ENCODE assay signal across 2 cellular contexts in the genomic region with DNA sequence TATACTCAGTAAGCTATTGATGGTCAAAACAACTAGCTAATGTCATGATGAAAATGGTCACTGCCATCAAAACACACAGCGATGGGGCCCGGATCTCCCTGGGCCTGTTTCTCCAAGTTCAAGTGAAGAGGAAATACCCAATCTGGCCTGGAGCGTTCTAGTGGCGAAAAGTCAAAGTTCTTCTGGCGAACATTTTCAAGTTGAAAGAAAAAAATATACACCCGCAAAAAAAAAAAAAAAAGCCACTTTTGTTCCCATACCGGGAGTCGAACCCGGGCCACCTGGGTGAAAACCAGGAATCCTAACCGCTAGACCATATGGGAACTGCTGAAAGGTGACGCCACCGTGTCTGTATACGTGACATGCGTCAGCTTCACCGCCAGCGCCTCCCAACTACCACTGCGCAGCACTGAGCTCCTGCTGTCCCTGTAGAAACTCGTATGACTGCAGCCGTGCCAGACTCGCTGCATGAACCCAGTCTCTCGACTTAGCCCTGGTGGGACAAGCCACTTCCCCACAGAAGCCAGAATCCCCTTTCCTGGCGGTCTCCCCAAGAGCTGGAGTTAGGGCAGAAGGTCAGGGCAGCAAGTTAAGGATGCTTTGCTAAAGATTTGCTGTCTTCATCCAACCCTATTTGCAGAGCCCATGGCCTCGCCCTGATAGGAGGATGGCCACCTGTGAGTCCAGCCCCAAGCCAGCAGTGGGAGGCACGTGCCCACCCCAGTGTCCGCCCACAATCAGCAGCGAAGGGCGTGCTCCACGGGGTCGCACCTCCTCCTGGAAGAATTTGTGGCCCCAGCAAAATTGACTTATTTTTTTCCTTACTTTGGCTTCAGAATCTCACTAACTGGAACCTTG.
TF ChIP-seq lines count a peak whose summit lies in the region.

No MANE protein-coding gene starts in this region.

TF ChIP-seq in SK-N-SH, 30 proteins besides CTCF, POLR2A, EP300 and RAD21 (continues in another document):
- TF ChIP-seq GATA2 (CRISPR knock-in tag; IDR thresholded peaks at IDR 0.05) (no peak), TCF12 (IDR thresholded peaks at IDR 0.05) (0 out of 2 replicates have a peak, but pooled peaks have one; percentile 10), NRF1 (IDR thresholded peaks at IDR 0.05; ENCODE audit: low read depth, low read length) (peak; percentile 37; the same call in 1 of the 2 replicates), FOSL2 (IDR thresholded peaks at IDR 0.05; ENCODE audit: borderline replicate concordance, low read depth) (peak; percentile 61), EZH2phosphoT487 (IDR thresholded peaks at IDR 0.05; ENCODE audit: borderline replicate concordance, low read depth) (no peak), TAF1 (IDR thresholded peaks at IDR 0.05; ENCODE audit: borderline replicate concordance, low read depth, low read length) (no peak; the same call in 1 of the 2 replicates), POLR2AphosphoS5 (IDR thresholded peaks at IDR 0.05; ENCODE audit: low read depth, low read length) (no peak), JUND (IDR thresholded peaks at IDR 0.05) (no peak), TEAD4 (IDR thresholded peaks at IDR 0.05; ENCODE audit: borderline replicate concordance, insufficient read depth) (peak; percentile 86; the same call in 1 of the 2 replicates), SIN3A (IDR thresholded peaks at IDR 0.05; ENCODE audit: borderline replicate concordance, low read depth, low read length) (0 out of 2 replicates have a peak, but pooled peaks have one; percentile 43), FOXM1 (IDR thresholded peaks at IDR 0.05; ENCODE audit: low read depth) (no peak), NFIC (IDR thresholded peaks at IDR 0.05; ENCODE audit: borderline replicate concordance) (no peak), ELF1 (IDR thresholded peaks at IDR 0.05) (no peak), GABPA (IDR thresholded peaks at IDR 0.05; ENCODE audit: low read depth) (no peak), CHD2 (IDR thresholded peaks at IDR 0.05; ENCODE audit: low read length, partially characterized antibody) (peak; percentile 64), YY1 (IDR thresholded peaks at IDR 0.05; ENCODE audit: low read depth) (no peak)
- TF ChIP-seq, protein P1, sequence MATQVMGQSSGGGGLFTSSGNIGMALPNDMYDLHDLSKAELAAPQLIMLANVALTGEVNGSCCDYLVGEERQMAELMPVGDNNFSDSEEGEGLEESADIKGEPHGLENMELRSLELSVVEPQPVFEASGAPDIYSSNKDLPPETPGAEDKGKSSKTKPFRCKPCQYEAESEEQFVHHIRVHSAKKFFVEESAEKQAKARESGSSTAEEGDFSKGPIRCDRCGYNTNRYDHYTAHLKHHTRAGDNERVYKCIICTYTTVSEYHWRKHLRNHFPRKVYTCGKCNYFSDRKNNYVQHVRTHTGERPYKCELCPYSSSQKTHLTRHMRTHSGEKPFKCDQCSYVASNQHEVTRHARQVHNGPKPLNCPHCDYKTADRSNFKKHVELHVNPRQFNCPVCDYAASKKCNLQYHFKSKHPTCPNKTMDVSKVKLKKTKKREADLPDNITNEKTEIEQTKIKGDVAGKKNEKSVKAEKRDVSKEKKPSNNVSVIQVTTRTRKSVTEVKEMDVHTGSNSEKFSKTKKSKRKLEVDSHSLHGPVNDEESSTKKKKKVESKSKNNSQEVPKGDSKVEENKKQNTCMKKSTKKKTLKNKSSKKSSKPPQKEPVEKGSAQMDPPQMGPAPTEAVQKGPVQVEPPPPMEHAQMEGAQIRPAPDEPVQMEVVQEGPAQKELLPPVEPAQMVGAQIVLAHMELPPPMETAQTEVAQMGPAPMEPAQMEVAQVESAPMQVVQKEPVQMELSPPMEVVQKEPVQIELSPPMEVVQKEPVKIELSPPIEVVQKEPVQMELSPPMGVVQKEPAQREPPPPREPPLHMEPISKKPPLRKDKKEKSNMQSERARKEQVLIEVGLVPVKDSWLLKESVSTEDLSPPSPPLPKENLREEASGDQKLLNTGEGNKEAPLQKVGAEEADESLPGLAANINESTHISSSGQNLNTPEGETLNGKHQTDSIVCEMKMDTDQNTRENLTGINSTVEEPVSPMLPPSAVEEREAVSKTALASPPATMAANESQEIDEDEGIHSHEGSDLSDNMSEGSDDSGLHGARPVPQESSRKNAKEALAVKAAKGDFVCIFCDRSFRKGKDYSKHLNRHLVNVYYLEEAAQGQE (IDR thresholded peaks at IDR 0.05; ENCODE audit: low read depth, low read length): no peak
- TF ChIP-seq, protein P2, sequence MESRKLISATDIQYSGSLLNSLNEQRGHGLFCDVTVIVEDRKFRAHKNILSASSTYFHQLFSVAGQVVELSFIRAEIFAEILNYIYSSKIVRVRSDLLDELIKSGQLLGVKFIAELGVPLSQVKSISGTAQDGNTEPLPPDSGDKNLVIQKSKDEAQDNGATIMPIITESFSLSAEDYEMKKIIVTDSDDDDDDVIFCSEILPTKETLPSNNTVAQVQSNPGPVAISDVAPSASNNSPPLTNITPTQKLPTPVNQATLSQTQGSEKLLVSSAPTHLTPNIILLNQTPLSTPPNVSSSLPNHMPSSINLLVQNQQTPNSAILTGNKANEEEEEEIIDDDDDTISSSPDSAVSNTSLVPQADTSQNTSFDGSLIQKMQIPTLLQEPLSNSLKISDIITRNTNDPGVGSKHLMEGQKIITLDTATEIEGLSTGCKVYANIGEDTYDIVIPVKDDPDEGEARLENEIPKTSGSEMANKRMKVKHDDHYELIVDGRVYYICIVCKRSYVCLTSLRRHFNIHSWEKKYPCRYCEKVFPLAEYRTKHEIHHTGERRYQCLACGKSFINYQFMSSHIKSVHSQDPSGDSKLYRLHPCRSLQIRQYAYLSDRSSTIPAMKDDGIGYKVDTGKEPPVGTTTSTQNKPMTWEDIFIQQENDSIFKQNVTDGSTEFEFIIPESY (IDR thresholded peaks at IDR 0.05; ENCODE audit: borderline replicate concordance, low read depth): no peak
- TF ChIP-seq, protein P3, sequence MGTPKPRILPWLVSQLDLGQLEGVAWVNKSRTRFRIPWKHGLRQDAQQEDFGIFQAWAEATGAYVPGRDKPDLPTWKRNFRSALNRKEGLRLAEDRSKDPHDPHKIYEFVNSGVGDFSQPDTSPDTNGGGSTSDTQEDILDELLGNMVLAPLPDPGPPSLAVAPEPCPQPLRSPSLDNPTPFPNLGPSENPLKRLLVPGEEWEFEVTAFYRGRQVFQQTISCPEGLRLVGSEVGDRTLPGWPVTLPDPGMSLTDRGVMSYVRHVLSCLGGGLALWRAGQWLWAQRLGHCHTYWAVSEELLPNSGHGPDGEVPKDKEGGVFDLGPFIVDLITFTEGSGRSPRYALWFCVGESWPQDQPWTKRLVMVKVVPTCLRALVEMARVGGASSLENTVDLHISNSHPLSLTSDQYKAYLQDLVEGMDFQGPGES (IDR thresholded peaks at IDR 0.05; ENCODE audit: low read depth, low read length): no peak; the same call in 1 of the 2 replicates
- TF ChIP-seq, protein P4, sequence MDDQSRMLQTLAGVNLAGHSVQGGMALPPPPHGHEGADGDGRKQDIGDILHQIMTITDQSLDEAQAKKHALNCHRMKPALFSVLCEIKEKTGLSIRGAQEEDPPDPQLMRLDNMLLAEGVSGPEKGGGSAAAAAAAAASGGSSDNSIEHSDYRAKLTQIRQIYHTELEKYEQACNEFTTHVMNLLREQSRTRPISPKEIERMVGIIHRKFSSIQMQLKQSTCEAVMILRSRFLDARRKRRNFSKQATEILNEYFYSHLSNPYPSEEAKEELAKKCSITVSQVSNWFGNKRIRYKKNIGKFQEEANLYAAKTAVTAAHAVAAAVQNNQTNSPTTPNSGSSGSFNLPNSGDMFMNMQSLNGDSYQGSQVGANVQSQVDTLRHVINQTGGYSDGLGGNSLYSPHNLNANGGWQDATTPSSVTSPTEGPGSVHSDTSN (IDR thresholded peaks at IDR 0.05): no peak
- TF ChIP-seq, protein P5, sequence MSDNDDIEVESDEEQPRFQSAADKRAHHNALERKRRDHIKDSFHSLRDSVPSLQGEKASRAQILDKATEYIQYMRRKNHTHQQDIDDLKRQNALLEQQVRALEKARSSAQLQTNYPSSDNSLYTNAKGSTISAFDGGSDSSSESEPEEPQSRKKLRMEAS (IDR thresholded peaks at IDR 0.05; ENCODE audit: low read depth): peak; percentile 75

TF ChIP-seq in K562, 482 proteins besides CTCF, POLR2A, EP300 and RAD21 (continues in another document):
- peak in 1 of 2 experiments; percentile 65; a peak in 2 of 4 replicates for TF ChIP-seq FOXK2 (conservative IDR thresholded peaks at IDR 0.05 in 1 of 2, IDR thresholded peaks at IDR 0.05 in 1 of 2; ENCODE audit: low read depth in 2 of 2)
- TF ChIP-seq TEAD4 (IDR thresholded peaks at IDR 0.05; ENCODE audit: low read length): peak; percentile 77
- TF ChIP-seq TEAD4 (CRISPR knock-in tag; IDR thresholded peaks at IDR 0.05; ENCODE audit: borderline replicate concordance): 0 out of 2 replicates have a peak, but pooled peaks have one; percentile 40
- 0 out of 2 replicates have a peak, but pooled peaks have one; percentile 22 for TF ChIP-seq BACH1 (tag; IDR thresholded peaks at IDR 0.05)
- TF ChIP-seq ZNF224 (CRISPR knock-in tag; IDR thresholded peaks at IDR 0.05): no peak
- TF ChIP-seq, protein P6, sequence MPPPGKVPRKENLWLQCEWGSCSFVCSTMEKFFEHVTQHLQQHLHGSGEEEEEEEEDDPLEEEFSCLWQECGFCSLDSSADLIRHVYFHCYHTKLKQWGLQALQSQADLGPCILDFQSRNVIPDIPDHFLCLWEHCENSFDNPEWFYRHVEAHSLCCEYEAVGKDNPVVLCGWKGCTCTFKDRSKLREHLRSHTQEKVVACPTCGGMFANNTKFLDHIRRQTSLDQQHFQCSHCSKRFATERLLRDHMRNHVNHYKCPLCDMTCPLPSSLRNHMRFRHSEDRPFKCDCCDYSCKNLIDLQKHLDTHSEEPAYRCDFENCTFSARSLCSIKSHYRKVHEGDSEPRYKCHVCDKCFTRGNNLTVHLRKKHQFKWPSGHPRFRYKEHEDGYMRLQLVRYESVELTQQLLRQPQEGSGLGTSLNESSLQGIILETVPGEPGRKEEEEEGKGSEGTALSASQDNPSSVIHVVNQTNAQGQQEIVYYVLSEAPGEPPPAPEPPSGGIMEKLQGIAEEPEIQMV (tag; conservative IDR thresholded peaks at IDR 0.05; ENCODE audit: low read depth): no peak
- TF ChIP-seq BDP1 (IDR thresholded peaks at IDR 0.05; ENCODE audit: insufficient read depth, insufficient read length): peak; percentile 96
- no peak for TF ChIP-seq ZC3H11A (IDR thresholded peaks at IDR 0.05; ENCODE audit: low read depth, low read length)
- TF ChIP-seq NR4A1 (CRISPR knock-in tag; IDR thresholded peaks at IDR 0.05): no peak
- no peak for TF ChIP-seq NR4A1 (tag; IDR thresholded peaks at IDR 0.05)
- peak; percentile 64 for TF ChIP-seq SIRT6 (IDR thresholded peaks at IDR 0.05; ENCODE audit: low read depth, low read length)
- TF ChIP-seq SOX6 (IDR thresholded peaks at IDR 0.05): peak; percentile 64
- 0 out of 3 replicates have a peak, but pooled peaks of 1 of the 2 experiments have one; percentile 62 for TF ChIP-seq CBX3 (IDR thresholded peaks at IDR 0.05; ENCODE audit: borderline replicate concordance in 1 of 2, low read length in 2 of 2)
- peak; percentile 69; the same call in 1 of the 2 replicates for TF ChIP-seq FOXP1 (CRISPR knock-in tag; IDR thresholded peaks at IDR 0.05)
- 0 out of 2 replicates have a peak, but pooled peaks have one; percentile 36 for TF ChIP-seq ZNF766 (CRISPR knock-in tag; conservative IDR thresholded peaks at IDR 0.05)
- no peak for TF ChIP-seq FOXK1 (CRISPR knock-in tag; IDR thresholded peaks at IDR 0.05; ENCODE audit: borderline replicate concordance)
- TF ChIP-seq L3MBTL2 (IDR thresholded peaks at IDR 0.05): peak; percentile 90
- TF ChIP-seq, protein P7, sequence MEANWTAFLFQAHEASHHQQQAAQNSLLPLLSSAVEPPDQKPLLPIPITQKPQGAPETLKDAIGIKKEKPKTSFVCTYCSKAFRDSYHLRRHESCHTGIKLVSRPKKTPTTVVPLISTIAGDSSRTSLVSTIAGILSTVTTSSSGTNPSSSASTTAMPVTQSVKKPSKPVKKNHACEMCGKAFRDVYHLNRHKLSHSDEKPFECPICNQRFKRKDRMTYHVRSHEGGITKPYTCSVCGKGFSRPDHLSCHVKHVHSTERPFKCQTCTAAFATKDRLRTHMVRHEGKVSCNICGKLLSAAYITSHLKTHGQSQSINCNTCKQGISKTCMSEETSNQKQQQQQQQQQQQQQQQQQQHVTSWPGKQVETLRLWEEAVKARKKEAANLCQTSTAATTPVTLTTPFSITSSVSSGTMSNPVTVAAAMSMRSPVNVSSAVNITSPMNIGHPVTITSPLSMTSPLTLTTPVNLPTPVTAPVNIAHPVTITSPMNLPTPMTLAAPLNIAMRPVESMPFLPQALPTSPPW (CRISPR knock-in tag; IDR thresholded peaks at IDR 0.05): no peak
- TF ChIP-seq GABPB2 (CRISPR knock-in tag; conservative IDR thresholded peaks at IDR 0.05): no peak
- TF ChIP-seq, protein P8, sequence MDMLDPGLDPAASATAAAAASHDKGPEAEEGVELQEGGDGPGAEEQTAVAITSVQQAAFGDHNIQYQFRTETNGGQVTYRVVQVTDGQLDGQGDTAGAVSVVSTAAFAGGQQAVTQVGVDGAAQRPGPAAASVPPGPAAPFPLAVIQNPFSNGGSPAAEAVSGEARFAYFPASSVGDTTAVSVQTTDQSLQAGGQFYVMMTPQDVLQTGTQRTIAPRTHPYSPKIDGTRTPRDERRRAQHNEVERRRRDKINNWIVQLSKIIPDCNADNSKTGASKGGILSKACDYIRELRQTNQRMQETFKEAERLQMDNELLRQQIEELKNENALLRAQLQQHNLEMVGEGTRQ (CRISPR knock-in tag; IDR thresholded peaks at IDR 0.05): peak; percentile 84
- no peak for TF ChIP-seq E2F3 (CRISPR knock-in tag; IDR thresholded peaks at IDR 0.05)
- TF ChIP-seq NRF1 (conservative IDR thresholded peaks at IDR 0.05 in 1 of 2, IDR thresholded peaks at IDR 0.05 in 1 of 2): peak; percentile 85 to 88
- peak; percentile 92 for TF ChIP-seq KDM5B (IDR thresholded peaks at IDR 0.05; ENCODE audit: insufficient replicate concordance, low read depth, low read length)
- no peak for TF ChIP-seq ATF1 (CRISPR knock-in tag; IDR thresholded peaks at IDR 0.05)
- TF ChIP-seq ATF1 (tag; IDR thresholded peaks at IDR 0.05): peak; percentile 79
- peak; percentile 86 for TF ChIP-seq ZNF384 (IDR thresholded peaks at IDR 0.05; ENCODE audit: low read depth, low read length)
- TF ChIP-seq ZNF232 (CRISPR knock-in tag; IDR thresholded peaks at IDR 0.05): no peak
- TF ChIP-seq, protein P9, sequence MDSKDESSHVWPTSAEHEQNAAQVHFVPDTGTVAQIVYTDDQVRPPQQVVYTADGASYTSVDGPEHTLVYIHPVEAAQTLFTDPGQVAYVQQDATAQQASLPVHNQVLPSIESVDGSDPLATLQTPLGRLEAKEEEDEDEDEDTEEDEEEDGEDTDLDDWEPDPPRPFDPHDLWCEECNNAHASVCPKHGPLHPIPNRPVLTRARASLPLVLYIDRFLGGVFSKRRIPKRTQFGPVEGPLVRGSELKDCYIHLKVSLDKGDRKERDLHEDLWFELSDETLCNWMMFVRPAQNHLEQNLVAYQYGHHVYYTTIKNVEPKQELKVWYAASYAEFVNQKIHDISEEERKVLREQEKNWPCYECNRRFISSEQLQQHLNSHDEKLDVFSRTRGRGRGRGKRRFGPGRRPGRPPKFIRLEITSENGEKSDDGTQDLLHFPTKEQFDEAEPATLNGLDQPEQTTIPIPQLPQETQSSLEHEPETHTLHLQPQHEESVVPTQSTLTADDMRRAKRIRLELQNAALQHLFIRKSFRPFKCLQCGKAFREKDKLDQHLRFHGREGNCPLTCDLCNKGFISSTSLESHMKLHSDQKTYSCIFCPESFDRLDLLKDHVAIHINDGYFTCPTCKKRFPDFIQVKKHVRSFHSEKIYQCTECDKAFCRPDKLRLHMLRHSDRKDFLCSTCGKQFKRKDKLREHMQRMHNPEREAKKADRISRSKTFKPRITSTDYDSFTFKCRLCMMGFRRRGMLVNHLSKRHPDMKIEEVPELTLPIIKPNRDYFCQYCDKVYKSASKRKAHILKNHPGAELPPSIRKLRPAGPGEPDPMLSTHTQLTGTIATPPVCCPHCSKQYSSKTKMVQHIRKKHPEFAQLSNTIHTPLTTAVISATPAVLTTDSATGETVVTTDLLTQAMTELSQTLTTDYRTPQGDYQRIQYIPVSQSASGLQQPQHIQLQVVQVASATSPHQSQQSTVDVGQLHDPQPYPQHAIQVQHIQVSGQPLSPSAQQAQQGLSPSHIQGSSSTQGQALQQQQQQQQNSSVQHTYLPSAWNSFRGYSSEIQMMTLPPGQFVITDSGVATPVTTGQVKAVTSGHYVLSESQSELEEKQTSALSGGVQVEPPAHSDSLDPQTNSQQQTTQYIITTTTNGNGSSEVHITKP (IDR thresholded peaks at IDR 0.05; ENCODE audit: partially characterized antibody): peak; percentile 47
